In genomic region chr6:158762787-158763439, GRCh38 we compare ENCODE assay signal across 1 cellular context.
TF ChIP-seq lines count a peak whose summit lies in the region.

No MANE protein-coding gene starts in this region.

TF ChIP-seq in K562, 482 proteins besides CTCF, POLR2A, EP300 and RAD21 (continued from another document and continues in another):
- TF ChIP-seq, protein P1, sequence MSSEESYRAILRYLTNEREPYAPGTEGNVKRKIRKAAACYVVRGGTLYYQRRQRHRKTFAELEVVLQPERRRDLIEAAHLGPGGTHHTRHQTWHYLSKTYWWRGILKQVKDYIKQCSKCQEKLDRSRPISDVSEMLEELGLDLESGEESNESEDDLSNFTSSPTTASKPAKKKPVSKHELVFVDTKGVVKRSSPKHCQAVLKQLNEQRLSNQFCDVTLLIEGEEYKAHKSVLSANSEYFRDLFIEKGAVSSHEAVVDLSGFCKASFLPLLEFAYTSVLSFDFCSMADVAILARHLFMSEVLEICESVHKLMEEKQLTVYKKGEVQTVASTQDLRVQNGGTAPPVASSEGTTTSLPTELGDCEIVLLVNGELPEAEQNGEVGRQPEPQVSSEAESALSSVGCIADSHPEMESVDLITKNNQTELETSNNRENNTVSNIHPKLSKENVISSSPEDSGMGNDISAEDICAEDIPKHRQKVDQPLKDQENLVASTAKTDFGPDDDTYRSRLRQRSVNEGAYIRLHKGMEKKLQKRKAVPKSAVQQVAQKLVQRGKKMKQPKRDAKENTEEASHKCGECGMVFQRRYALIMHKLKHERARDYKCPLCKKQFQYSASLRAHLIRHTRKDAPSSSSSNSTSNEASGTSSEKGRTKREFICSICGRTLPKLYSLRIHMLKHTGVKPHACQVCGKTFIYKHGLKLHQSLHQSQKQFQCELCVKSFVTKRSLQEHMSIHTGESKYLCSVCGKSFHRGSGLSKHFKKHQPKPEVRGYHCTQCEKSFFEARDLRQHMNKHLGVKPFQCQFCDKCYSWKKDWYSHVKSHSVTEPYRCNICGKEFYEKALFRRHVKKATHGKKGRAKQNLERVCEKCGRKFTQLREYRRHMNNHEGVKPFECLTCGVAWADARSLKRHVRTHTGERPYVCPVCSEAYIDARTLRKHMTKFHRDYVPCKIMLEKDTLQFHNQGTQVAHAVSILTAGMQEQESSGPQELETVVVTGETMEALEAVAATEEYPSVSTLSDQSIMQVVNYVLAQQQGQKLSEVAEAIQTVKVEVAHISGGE (CRISPR knock-in tag; IDR thresholded peaks at IDR 0.05): peak in 1 of 3 experiments; percentile 78; a peak in 2 of 6 replicates
- TF ChIP-seq ZNF324 (CRISPR knock-in tag; IDR thresholded peaks at IDR 0.05) (peak; percentile 34; the same call in 1 of the 2 replicates), ARHGAP35 (IDR thresholded peaks at IDR 0.05; ENCODE audit: partially characterized antibody) (no peak), GATAD2A (IDR thresholded peaks at IDR 0.05) (peak; percentile 85; the same call in 1 of the 2 replicates), DPF2 (IDR thresholded peaks at IDR 0.05) (peak; percentile 95), POLR2B (IDR thresholded peaks at IDR 0.05; ENCODE audit: low read depth, partially characterized antibody) (no peak), ZBTB5 (IDR thresholded peaks at IDR 0.05) (no peak), SMARCB1 (IDR thresholded peaks at IDR 0.05; ENCODE audit: insufficient read length, low read depth) (no peak), CBX5 (IDR thresholded peaks at IDR 0.05; ENCODE audit: borderline replicate concordance, low read depth) (no peak; the same call in 1 of the 2 replicates), C11orf30 (IDR thresholded peaks at IDR 0.05; ENCODE audit: low read depth) (no peak), TBL1XR1 (IDR thresholded peaks at IDR 0.05; ENCODE audit: low read length in 2 of 2) (peak; percentile 72 to 94; a peak in 3 of 4 replicates), ZNF239 (CRISPR knock-in tag; IDR thresholded peaks at IDR 0.05) (no peak), POLR2H (tag; IDR thresholded peaks at IDR 0.05; ENCODE audit: low read depth) (no peak), ZNF140 (CRISPR knock-in tag; IDR thresholded peaks at IDR 0.05) (no peak), RAD51 (IDR thresholded peaks at IDR 0.05; ENCODE audit: borderline replicate concordance, low read depth) (no peak), HMG20A (CRISPR knock-in tag; conservative IDR thresholded peaks at IDR 0.05) (no peak), HDGF (IDR thresholded peaks at IDR 0.05) (0 out of 2 replicates have a peak, but pooled peaks have one; percentile 18), KAT2B (IDR thresholded peaks at IDR 0.05; ENCODE audit: low read depth, low read length) (no peak), ZNF695 (CRISPR knock-in tag; IDR thresholded peaks at IDR 0.05) (no peak; the same call in 1 of the 2 replicates), FOXM1 (IDR thresholded peaks at IDR 0.05; ENCODE audit: low read depth) (peak; percentile 88), FOXM1 (CRISPR knock-in tag; IDR thresholded peaks at IDR 0.05; ENCODE audit: low read depth) (no peak), ADNP (tag; IDR thresholded peaks at IDR 0.05) (peak; percentile 77; the same call in 1 of the 2 replicates), ZNF589 (CRISPR knock-in tag; IDR thresholded peaks at IDR 0.05; ENCODE audit: low read depth) (peak; percentile 68), ZNF57 (CRISPR knock-in tag; IDR thresholded peaks at IDR 0.05) (peak; percentile 75; the same call in 1 of the 2 replicates), NFATC3 (IDR thresholded peaks at IDR 0.05) (no peak), ZBTB8A (IDR thresholded peaks at IDR 0.05; ENCODE audit: partially characterized antibody) (no peak), ZC3H4 (CRISPR knock-in tag; IDR thresholded peaks at IDR 0.05; ENCODE audit: borderline replicate concordance) (no peak), TCF3 (CRISPR knock-in tag; IDR thresholded peaks at IDR 0.05) (peak; percentile 96), KDM2B (CRISPR knock-in tag; IDR thresholded peaks at IDR 0.05) (peak; percentile 37; the same call in 1 of the 2 replicates), RERE (CRISPR knock-in tag; IDR thresholded peaks at IDR 0.05; ENCODE audit: borderline replicate concordance) (no peak), PTRF (tag; IDR thresholded peaks at IDR 0.05) (no peak), ZNF561 (CRISPR knock-in tag; conservative IDR thresholded peaks at IDR 0.05) (no peak), SMARCE1 (IDR thresholded peaks at IDR 0.05) (peak; percentile 94), CREM (IDR thresholded peaks at IDR 0.05; ENCODE audit: low read depth) (peak; percentile 74), CHD1 (IDR thresholded peaks at IDR 0.05; ENCODE audit: low read length) (peak; percentile 41), CXXC5 (CRISPR knock-in tag; IDR thresholded peaks at IDR 0.05) (peak; percentile 82), PHF20 (IDR thresholded peaks at IDR 0.05; ENCODE audit: partially characterized antibody) (no peak), ZKSCAN1 (IDR thresholded peaks at IDR 0.05; ENCODE audit: low read depth, low read length) (no peak), ZNF184 (CRISPR knock-in tag; IDR thresholded peaks at IDR 0.05) (no peak), YBX1 (IDR thresholded peaks at IDR 0.05) (no peak), ZNF668 (CRISPR knock-in tag; IDR thresholded peaks at IDR 0.05) (peak; percentile 68; the same call in 1 of the 2 replicates), MYC (IDR thresholded peaks at IDR 0.05; ENCODE audit: low read depth, low read length) (peak; percentile 93), MYC (CRISPR knock-in tag; IDR thresholded peaks at IDR 0.05; ENCODE audit: borderline replicate concordance, low read depth) (no peak), ZNF12 (CRISPR knock-in tag; IDR thresholded peaks at IDR 0.05) (no peak), HLTF (IDR thresholded peaks at IDR 0.05) (no peak), FOXJ2 (tag; IDR thresholded peaks at IDR 0.05) (peak; percentile 62), CSDE1 (IDR thresholded peaks at IDR 0.05) (no peak), NR3C1 (CRISPR knock-in tag; IDR thresholded peaks at IDR 0.05) (no peak)
- TF ChIP-seq, protein P2, sequence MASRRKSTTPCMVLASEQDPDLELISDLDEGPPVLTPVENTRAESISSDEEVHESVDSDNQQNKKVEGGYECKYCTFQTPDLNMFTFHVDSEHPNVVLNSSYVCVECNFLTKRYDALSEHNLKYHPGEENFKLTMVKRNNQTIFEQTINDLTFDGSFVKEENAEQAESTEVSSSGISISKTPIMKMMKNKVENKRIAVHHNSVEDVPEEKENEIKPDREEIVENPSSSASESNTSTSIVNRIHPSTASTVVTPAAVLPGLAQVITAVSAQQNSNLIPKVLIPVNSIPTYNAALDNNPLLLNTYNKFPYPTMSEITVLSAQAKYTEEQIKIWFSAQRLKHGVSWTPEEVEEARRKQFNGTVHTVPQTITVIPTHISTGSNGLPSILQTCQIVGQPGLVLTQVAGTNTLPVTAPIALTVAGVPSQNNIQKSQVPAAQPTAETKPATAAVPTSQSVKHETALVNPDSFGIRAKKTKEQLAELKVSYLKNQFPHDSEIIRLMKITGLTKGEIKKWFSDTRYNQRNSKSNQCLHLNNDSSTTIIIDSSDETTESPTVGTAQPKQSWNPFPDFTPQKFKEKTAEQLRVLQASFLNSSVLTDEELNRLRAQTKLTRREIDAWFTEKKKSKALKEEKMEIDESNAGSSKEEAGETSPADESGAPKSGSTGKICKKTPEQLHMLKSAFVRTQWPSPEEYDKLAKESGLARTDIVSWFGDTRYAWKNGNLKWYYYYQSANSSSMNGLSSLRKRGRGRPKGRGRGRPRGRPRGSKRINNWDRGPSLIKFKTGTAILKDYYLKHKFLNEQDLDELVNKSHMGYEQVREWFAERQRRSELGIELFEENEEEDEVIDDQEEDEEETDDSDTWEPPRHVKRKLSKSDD (conservative IDR thresholded peaks at IDR 0.05; ENCODE audit: low read length): no peak
- TF ChIP-seq, protein P3, sequence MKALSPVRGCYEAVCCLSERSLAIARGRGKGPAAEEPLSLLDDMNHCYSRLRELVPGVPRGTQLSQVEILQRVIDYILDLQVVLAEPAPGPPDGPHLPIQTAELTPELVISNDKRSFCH (CRISPR knock-in tag; IDR thresholded peaks at IDR 0.05): no peak
- TF ChIP-seq, protein P3 (tag; IDR thresholded peaks at IDR 0.05): 0 out of 2 replicates have a peak, but pooled peaks have one; percentile 56
- TF ChIP-seq, protein P4, sequence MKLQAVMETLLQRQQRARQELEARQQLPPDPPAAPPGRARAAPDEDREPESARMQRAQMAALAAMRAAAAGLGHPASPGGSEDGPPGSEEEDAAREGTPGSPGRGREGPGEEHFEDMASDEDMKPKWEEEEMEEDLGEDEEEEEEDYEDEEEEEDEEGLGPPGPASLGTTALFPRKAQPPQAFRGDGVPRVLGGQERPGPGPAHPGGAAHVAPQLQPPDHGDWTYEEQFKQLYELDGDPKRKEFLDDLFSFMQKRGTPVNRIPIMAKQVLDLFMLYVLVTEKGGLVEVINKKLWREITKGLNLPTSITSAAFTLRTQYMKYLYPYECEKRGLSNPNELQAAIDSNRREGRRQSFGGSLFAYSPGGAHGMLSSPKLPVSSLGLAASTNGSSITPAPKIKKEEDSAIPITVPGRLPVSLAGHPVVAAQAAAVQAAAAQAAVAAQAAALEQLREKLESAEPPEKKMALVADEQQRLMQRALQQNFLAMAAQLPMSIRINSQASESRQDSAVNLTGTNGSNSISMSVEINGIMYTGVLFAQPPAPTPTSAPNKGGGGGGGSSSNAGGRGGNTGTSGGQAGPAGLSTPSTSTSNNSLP (IDR thresholded peaks at IDR 0.05; ENCODE audit: borderline replicate concordance, low read depth, low read length): no peak
- TF ChIP-seq, protein P5, sequence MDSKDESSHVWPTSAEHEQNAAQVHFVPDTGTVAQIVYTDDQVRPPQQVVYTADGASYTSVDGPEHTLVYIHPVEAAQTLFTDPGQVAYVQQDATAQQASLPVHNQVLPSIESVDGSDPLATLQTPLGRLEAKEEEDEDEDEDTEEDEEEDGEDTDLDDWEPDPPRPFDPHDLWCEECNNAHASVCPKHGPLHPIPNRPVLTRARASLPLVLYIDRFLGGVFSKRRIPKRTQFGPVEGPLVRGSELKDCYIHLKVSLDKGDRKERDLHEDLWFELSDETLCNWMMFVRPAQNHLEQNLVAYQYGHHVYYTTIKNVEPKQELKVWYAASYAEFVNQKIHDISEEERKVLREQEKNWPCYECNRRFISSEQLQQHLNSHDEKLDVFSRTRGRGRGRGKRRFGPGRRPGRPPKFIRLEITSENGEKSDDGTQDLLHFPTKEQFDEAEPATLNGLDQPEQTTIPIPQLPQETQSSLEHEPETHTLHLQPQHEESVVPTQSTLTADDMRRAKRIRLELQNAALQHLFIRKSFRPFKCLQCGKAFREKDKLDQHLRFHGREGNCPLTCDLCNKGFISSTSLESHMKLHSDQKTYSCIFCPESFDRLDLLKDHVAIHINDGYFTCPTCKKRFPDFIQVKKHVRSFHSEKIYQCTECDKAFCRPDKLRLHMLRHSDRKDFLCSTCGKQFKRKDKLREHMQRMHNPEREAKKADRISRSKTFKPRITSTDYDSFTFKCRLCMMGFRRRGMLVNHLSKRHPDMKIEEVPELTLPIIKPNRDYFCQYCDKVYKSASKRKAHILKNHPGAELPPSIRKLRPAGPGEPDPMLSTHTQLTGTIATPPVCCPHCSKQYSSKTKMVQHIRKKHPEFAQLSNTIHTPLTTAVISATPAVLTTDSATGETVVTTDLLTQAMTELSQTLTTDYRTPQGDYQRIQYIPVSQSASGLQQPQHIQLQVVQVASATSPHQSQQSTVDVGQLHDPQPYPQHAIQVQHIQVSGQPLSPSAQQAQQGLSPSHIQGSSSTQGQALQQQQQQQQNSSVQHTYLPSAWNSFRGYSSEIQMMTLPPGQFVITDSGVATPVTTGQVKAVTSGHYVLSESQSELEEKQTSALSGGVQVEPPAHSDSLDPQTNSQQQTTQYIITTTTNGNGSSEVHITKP (IDR thresholded peaks at IDR 0.05; ENCODE audit: partially characterized antibody): no peak
